ENCODE assay signal across 11 cellular contexts in the genomic region with DNA sequence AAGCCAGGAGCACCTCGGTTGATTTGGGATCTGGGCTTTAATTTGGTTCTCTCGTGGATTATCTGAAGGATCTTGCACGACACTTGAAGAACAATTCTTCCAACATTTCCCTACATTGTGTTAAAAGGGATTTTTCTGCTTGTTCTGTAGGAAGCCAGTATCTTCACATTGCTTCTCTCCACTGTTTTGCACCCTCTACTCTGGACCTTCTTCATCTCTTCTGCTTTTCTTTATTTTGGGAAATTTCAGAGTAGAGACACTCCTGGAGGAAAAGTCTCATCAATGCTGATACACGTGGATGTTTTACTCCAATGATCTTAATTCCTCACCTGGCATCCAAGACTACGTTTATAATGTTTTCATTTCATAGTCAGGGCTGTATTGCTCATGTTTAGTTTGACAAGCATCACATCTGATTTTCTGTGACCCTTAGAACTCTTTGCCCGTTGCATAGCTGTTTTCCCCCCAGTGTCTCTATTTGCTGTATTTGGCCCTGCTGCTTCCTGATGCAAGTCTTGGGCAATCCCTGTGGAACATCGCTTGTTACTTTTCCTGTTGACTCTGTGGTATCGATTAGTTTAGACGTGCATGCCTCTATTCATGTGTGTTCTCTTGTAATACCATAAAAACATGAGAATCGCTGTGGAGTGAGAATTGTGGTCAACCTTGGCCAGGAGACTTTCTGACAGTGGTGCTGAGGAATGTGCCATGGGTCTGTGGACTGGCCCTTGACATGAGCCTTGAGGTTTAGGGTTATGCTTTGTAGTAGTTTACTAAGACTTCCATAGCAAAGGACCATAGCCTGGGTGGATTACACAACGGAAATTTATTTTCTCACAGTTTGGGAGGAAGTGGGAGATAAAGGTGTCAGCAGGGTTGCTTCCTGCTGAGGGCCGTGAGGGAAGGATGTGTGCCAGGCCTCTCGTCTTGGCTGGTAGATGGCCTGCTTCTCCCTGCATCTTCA. TPM values are rescaled to one million over a fixed set of nuclear protein-coding genes. Genes with fewer than 3 reads are reported as not detected.
DNase-seq lines count a peak whose midpoint lies in the region; ATAC-seq and TF ChIP-seq lines count a peak whose summit lies in the region.
"Had no signal": no experiment of that assay in that cellular context is flagged by ENCODE, and none has a peak within 500 bp of the region (broad histone marks: within the 10 kb centered on the region; RNA-seq: fewer than 3 reads in every experiment).

No MANE protein-coding gene starts in this region.

- no peaks in the 10 kb centered on the region for H3K36me3 ChIP-seq in mammary epithelial cell (ENCODE audit: insufficient read depth, low read length)
- no peaks in the 10 kb centered on the region for H3K36me3 ChIP-seq in mesendoderm (ENCODE audit: control insufficient read depth, insufficient read depth, low read length)

- no peaks in the 10 kb centered on the region for H3K79me1 ChIP-seq in mesendoderm (ENCODE audit: low read length)

- H2BK120ac ChIP-seq in mesendoderm (ENCODE audit: low read depth, low read length) = no peak overlapping the region

- 29% methylated on average over 12 of the region's 13 CpGs for WGBS in mammary epithelial cell (ENCODE audit: low coverage, missing lambda C conversion rate)
- no CpG with 5 or more reads among the region's 13 CpGs for WGBS in mesendoderm (ENCODE audit: extremely low coverage, insufficient coverage, low lambda C conversion rate)

- H3K27me3 ChIP-seq in mammary epithelial cell (ENCODE audit: insufficient read depth, low read length) (peaks cover 8% of the 10 kb centered on the region), mesendoderm (ENCODE audit: insufficient read depth, low read length, poor library complexity) (no peaks in the 10 kb centered on the region)

- H2BK5ac ChIP-seq in mesendoderm (ENCODE audit: low read length) = peak overlapping the region; percentile 42

- no peak overlapping the region for H3K27ac ChIP-seq in mammary epithelial cell (ENCODE audit: insufficient read depth, low read depth, low read length)
- no peak overlapping the region for H3K27ac ChIP-seq in mesendoderm (ENCODE audit: low read depth, low read length)

- H4K20me1 ChIP-seq in mammary epithelial cell (ENCODE audit: insufficient read depth, low read length) = no peaks in the 10 kb centered on the region

- no peaks in the 10 kb centered on the region for H3K9me3 ChIP-seq in mammary epithelial cell (replicated peaks; ENCODE audit: insufficient read depth, low read length)

- peak overlapping the region; percentile 56 for H3K56ac ChIP-seq in mesendoderm (ENCODE audit: low read length)

- no TSS peak for BruUV-seq in mammary epithelial cell (replicated peaks; lab: Mats Ljungman, UMichigan)

- no peak for TF ChIP-seq CTCF in mammary epithelial cell (conservative IDR thresholded peaks at IDR 0.05 in 1 of 2, IDR thresholded peaks at IDR 0.05 in 1 of 2; ENCODE audit: extremely low read depth in 1 of 2, insufficient read depth in 1 of 2, low read depth in 1 of 2, low read length in 2 of 2)

- no peak overlapping the region for H3K4me2 ChIP-seq in mammary epithelial cell (ENCODE audit: insufficient read depth, low read depth, low read length)
- no peak overlapping the region for H3K4me2 ChIP-seq in mesendoderm (ENCODE audit: low read length)

- H3K4ac ChIP-seq in mesendoderm (ENCODE audit: low read depth, low read length) = no peak overlapping the region

- ATAC-seq in GM21367 (IDR thresholded peaks at IDR 0.05; ENCODE audit: unreplicated experiment) (no peak), GM21360 (IDR thresholded peaks at IDR 0.05; ENCODE audit: unreplicated experiment) (no peak)

- in situ Hi-C loops in mammary epithelial cell (cut with MboI; ENCODE audit: low sequenced_read_pairs in 2 of 2) = no loop called here

- H3K23ac ChIP-seq in mesendoderm (ENCODE audit: low read length) = no peak overlapping the region

- H3K79me2 ChIP-seq in mammary epithelial cell (ENCODE audit: insufficient read depth, low read length) (no peaks in the 10 kb centered on the region), mesendoderm (ENCODE audit: control insufficient read depth, insufficient read depth, low read length) (no peaks in the 10 kb centered on the region)

- H3K18ac ChIP-seq in mesendoderm (ENCODE audit: low read length) = peak overlapping the region; percentile 16

- intact Hi-C loops in mammary epithelial cell (cut with micrococcal nuclease) = no loop called here

- CTCF ChIA-PET in mammary epithelial cell (lab: Charles Lee; ENCODE audit: low non-redundant PET) = no interaction called here

- dilution Hi-C loops in mammary epithelial cell (cut with HindIII; ENCODE audit: low sequenced_read_pairs) = loop anchor here (25.0 kb wide), 1 partner anchor 568 kb away; no protein-coding TSS in a partner anchor

- no peak overlapping the region for H4K5ac ChIP-seq in mesendoderm (ENCODE audit: low read length)

- H3K4me1 ChIP-seq in mammary epithelial cell (ENCODE audit: insufficient read depth, low read length) (peaks cover 3% of the 10 kb centered on the region), mesendoderm (ENCODE audit: control insufficient read depth, low read depth, low read length) (peaks cover 4% of the 10 kb centered on the region)

- DNase-seq in EH (ENCODE audit: low read depth) (peak; percentile 93), LoVo (ENCODE audit: low spot score) (peak; percentile 9), mammary epithelial cell (peak; percentile 77), mesendoderm (peak; percentile 75), epidermal melanocyte (ENCODE audit: insufficient read length, low spot score) (no peak), NCI-H2107 (lab: John Stamatoyannopoulos, UW) (no peak)
- DNase-seq: hippocampal formation, NCI-H1105 treated with DMSO at 0.1 percent for 48 hours, SHP77 treated with DMSO at 0.1 percent for 48 hours had no signal

- H2AK5ac ChIP-seq in mesendoderm (ENCODE audit: low read length) = no peak overlapping the region

- no peak overlapping the region for H2AFZ ChIP-seq in mammary epithelial cell (ENCODE audit: low read depth, low read length)

- H3K9ac ChIP-seq in mammary epithelial cell (ENCODE audit: insufficient read depth, low read length) (no peak overlapping the region), mesendoderm (ENCODE audit: low read length) (no peak overlapping the region)

- H3K4me3 ChIP-seq in mammary epithelial cell (replicated peaks in 1 of 3; ENCODE audit: insufficient read depth in 1 of 3, low read depth in 2 of 3, low read length in 3 of 3) (no peak overlapping the region), mesendoderm (ENCODE audit: low read length) (no peak overlapping the region)

- H2BK15ac ChIP-seq in mesendoderm (replicated peaks; ENCODE audit: low read depth) = no peak overlapping the region

- no peak overlapping the region for H4K8ac ChIP-seq in mesendoderm (ENCODE audit: low read depth, low read length)

RNA-seq across cellular contexts. Expression of gene PLCB1, which starts 12.5 kb away (rescaled TPM):
- 1 to 10 TPM in 1 of 2 donors, under 1 TPM in 1; 0.31 to 3.3 TPM for total RNA-seq in mammary epithelial cell
- polyA plus RNA-seq in mammary epithelial cell = 2.1 TPM
- polyA minus RNA-seq in mammary epithelial cell = not detected
- 4.6 TPM for polyA plus RNA-seq in mesendoderm (2013, experiment 1 of 2)
- 5.1 TPM for polyA plus RNA-seq in mesendoderm (2013, experiment 2 of 2)

Comparison
In these comparisons a context has a peak if more than half of its experiments do, and no peak if none do; other contexts are left out.
1. DNase-seq: peak in EH (single experiment), LoVo (single experiment), mammary epithelial cell (single experiment) and mesendoderm (single experiment); none in epidermal melanocyte (single experiment) and NCI-H2107 (single experiment).